Comparison of ENCODE assay signal across 8 cellular contexts in genomic region chr4:113049421-113050355, GRCh38. TPM values are rescaled to one million over a fixed set of nuclear protein-coding genes. Genes with fewer than 3 reads are reported as not detected.
DNase-seq lines count a peak whose midpoint lies in the region; ATAC-seq and TF ChIP-seq lines count a peak whose summit lies in the region.

Gene ANK2, plus strand, starts transcription at chr4:113049653. Its CDS starts 76 bp downstream, at chr4:113049729.

- H3K4me3 Mint-ChIP-seq in activated naive CD8-positive, alpha-beta T cell treated with anti-CD3 and anti-CD28 coated beads for 36 hours, result no peak within 1 kb of the TSS

- WGBS in right cardiac atrium, result 22% methylated on average over 20 of the region's 20 CpGs

- H3K9ac ChIP-seq in HUES48 (ENCODE audit: low read depth, low read length), result no peak within 1 kb of the TSS

- H3K4me3 ChIP-seq in HUES48 (ENCODE audit: low read depth, low read length) (peak within 1 kb of the TSS; percentile 33), right cardiac atrium (ENCODE audit: low read length) (peak within 1 kb of the TSS; percentile 30)

- intact Hi-C loops in right cardiac atrium (cut with DNase I), result no loop called here
- intact Hi-C loops in sciatic nerve (cut with DNase I), result no loop called here

- H3K9me3 ChIP-seq in HUES48 (ENCODE audit: control insufficient read depth, insufficient read depth, low read length) (no peaks in the 10 kb centered on the region), right cardiac atrium (ENCODE audit: control insufficient read depth, low read length) (no peaks in the 10 kb centered on the region)

- H3K36me3 ChIP-seq in HUES48 (ENCODE audit: control insufficient read depth, insufficient read depth, low read length), result no peaks in the 10 kb centered on the region

- no peak within 1 kb of the TSS for H3K27ac Mint-ChIP-seq in activated naive CD8-positive, alpha-beta T cell treated with anti-CD3 and anti-CD28 coated beads for 36 hours

- H3K36me3 Mint-ChIP-seq in activated naive CD8-positive, alpha-beta T cell treated with anti-CD3 and anti-CD28 coated beads for 36 hours, result no peaks in the 10 kb centered on the region

- peak; percentile 69 for DNase-seq in SK-N-DZ (ENCODE audit: low spot score)
- DNase-seq in right cardiac atrium, result peak in 2 of 3 donors; percentile 41 to 56
- no peak for DNase-seq in sciatic nerve (ENCODE audit: low spot score)
- no peak for DNase-seq in activated naive CD4-positive, alpha-beta T cell (lab: John Stamatoyannopoulos, UW)
- DNase-seq in GM20000 (ENCODE audit: low spot score), result no peak
- DNase-seq in activated naive CD8-positive, alpha-beta T cell treated with anti-CD3 and anti-CD28 coated beads for 36 hours, result no peak

- H3K27ac ChIP-seq in HUES48 (ENCODE audit: low read depth, low read length) (peak within 1 kb of the TSS; percentile 36), right cardiac atrium (ENCODE audit: low read length) (no peak within 1 kb of the TSS)

- no peaks in the 10 kb centered on the region for H3K9me3 Mint-ChIP-seq in activated naive CD8-positive, alpha-beta T cell treated with anti-CD3 and anti-CD28 coated beads for 36 hours

- H3K27me3 ChIP-seq in HUES48 (ENCODE audit: control insufficient read depth, insufficient read depth, low read length) (no peaks in the 10 kb centered on the region), right cardiac atrium (ENCODE audit: control insufficient read depth, insufficient read depth) (no peaks in the 10 kb centered on the region)

- H3K27me3 Mint-ChIP-seq in activated naive CD8-positive, alpha-beta T cell treated with anti-CD3 and anti-CD28 coated beads for 36 hours, result peaks cover 6% of the 10 kb centered on the region

- no peaks in the 10 kb centered on the region for H3K4me1 Mint-ChIP-seq in activated naive CD8-positive, alpha-beta T cell treated with anti-CD3 and anti-CD28 coated beads for 36 hours

- ATAC-seq in right cardiac atrium (peak in 1 of 2 donors; percentile 46), sciatic nerve (no peak), GM18909 (IDR thresholded peaks at IDR 0.05; ENCODE audit: poor library complexity, unreplicated experiment) (no peak)

- H3K4me1 ChIP-seq in HUES48 (ENCODE audit: control insufficient read depth, insufficient read depth, low read length) (peaks cover 28% of the 10 kb centered on the region), right cardiac atrium (ENCODE audit: control insufficient read depth, insufficient read depth, low read length) (no peaks in the 10 kb centered on the region)

- no peak for TF ChIP-seq CTCF in GM20000 (IDR thresholded peaks at IDR 0.05; ENCODE audit: extremely low read depth, missing control alignments)

RNA-seq across cellular contexts. Expression of gene ANK2, which starts in this region (rescaled TPM):
- polyA plus RNA-seq in SK-N-DZ (2014; cell fraction: cytosol; rRNA removed), result 21.1 and 22.5 TPM in 2 replicates
- polyA plus RNA-seq in SK-N-DZ (2014; cell fraction: nucleus; rRNA removed), result 23.0 and 31.6 TPM in 2 replicates
- total RNA-seq in right cardiac atrium, result 100 to 1,000 TPM; 324 to 377 (median 344) TPM
- 78.6 TPM for polyA plus RNA-seq in right cardiac atrium
- total RNA-seq in sciatic nerve, result 121 TPM
- total RNA-seq in activated naive CD8-positive, alpha-beta T cell treated with anti-CD3 and anti-CD28 coated beads for 36 hours, result 1 to 10 TPM; 1.9 to 2.0 TPM

Comparison
In these comparisons a context has a peak if more than half of its experiments do, and no peak if none do; other contexts are left out.
1. RNA of gene ANK2 (total RNA-seq): 324 to 377 TPM in right cardiac atrium and 121 TPM in sciatic nerve (single experiment); 1.9 to 2.0 TPM in activated naive CD8-positive, alpha-beta T cell treated with anti-CD3 and anti-CD28 coated beads for 36 hours; every median in the first group is over 10 times any median in the second.
2. DNase-seq: peak in SK-N-DZ (single experiment) and right cardiac atrium (2 of 3); none in sciatic nerve (single experiment), activated naive CD4-positive, alpha-beta T cell (0 of 4), GM20000 (single experiment) and activated naive CD8-positive, alpha-beta T cell treated with anti-CD3 and anti-CD28 coated beads for 36 hours (single experiment).